In the genomic region with DNA sequence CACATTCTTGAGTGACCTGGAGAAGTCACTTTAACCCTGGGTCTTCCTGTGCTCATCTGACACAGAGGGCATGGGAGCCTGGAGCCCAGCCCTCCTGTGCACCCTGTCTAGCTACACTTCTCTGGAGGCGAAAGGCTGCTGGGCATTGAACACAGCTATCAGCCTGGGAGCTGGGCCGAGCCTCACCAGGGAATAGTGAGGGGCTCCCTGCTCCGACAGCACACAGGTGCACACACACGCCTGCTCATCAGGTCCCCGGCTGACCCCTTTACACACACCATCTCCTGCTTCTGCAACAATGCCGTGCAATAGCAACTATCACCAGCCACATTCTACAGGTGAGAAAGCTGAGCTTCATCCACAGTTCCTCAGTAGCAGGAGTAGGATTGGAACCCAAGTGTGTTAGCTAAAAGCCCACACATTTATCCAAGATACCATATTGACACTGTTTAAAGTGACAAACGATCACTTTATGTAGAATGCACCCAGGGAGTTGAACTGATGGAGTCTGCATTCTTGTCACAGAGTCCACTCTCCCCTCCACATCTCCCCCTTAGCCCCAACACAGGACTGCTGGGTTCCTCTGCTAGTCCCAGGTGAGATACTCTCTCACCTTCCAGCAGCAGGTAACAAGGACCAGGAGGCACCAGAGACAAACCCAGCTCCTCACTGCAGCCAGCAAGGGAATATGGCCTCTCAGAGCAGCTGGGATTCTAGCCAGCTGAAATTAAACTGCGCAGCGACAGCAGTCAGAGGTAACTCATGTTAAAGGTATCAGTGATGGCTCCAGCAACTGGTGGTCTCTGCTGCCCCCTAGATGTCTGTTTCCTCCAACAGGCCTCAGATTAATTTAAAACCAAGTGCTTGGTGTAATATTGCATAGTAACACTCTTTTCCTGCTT, we compare ENCODE assay signal across 9 cellular contexts. TPM values are rescaled to one million over a fixed set of nuclear protein-coding genes. Genes with fewer than 3 reads are reported as not detected.
DNase-seq lines count a peak whose midpoint lies in the region; ATAC-seq and TF ChIP-seq lines count a peak whose summit lies in the region.
"Had no signal": no experiment of that assay in that cellular context is flagged by ENCODE, and none has a peak within 500 bp of the region (broad histone marks: within the 10 kb centered on the region; RNA-seq: fewer than 3 reads in every experiment).

No MANE protein-coding gene starts in this region.

- H3K4me1 Mint-ChIP-seq in CD8-positive, alpha-beta memory T cell = no peaks in the 10 kb centered on the region
- H3K4me1 Mint-ChIP-seq in HFFc6 (ENCODE audit: low read depth) = no peaks in the 10 kb centered on the region

- no peak overlapping the region for H3K27ac ChIP-seq in CD8-positive, alpha-beta memory T cell (ENCODE audit: low read depth, low read length)
- no peak overlapping the region for H3K27ac ChIP-seq in neuronal stem cell (replicated peaks; ENCODE audit: low read length)

- CTCF ChIA-PET in CD8-positive, alpha-beta memory T cell (lab: Charles Lee) = interaction anchor here (0.8 to 5.9 kb wide), 6 partner anchors 10 to 887 kb away, joined by 3 to 46 read pairs (median 4); partner anchors contain the start of gene TLR5

- peaks cover 0 to 2% (median 0%) of the 10 kb centered on the region in 3 donors for H3K36me3 Mint-ChIP-seq in CD8-positive, alpha-beta memory T cell
- H3K36me3 Mint-ChIP-seq in HFFc6 (ENCODE audit: low read depth) = no peaks in the 10 kb centered on the region

- H2AFZ ChIP-seq in neuronal stem cell (ENCODE audit: low read length) = no peak overlapping the region

- no peak overlapping the region for H3K4me2 ChIP-seq in neuronal stem cell (ENCODE audit: insufficient read depth, low read length, poor library complexity, severe bottlenecking)

- H3K27ac Mint-ChIP-seq in CD8-positive, alpha-beta memory T cell = no peak overlapping the region
- no peak overlapping the region for H3K27ac Mint-ChIP-seq in HFFc6

- H4K8ac ChIP-seq in neuronal stem cell (ENCODE audit: low read depth, low read length) = no peak overlapping the region

- no peak overlapping the region for H2AK5ac ChIP-seq in neuronal stem cell (ENCODE audit: low read depth, low read length)

- no peak overlapping the region for H4K91ac ChIP-seq in neuronal stem cell (ENCODE audit: low read depth, low read length, poor library complexity)

- ATAC-seq in esophagus mucosa = peak; percentile 65

- POLR2A ChIA-PET in CD8-positive, alpha-beta memory T cell (lab: Charles Lee) = no interaction called here

- H3K4me1 ChIP-seq in CD8-positive, alpha-beta memory T cell (ENCODE audit: insufficient read depth, low read length) = no peaks in the 10 kb centered on the region
- no peaks in the 10 kb centered on the region for H3K4me1 ChIP-seq in neuronal stem cell (ENCODE audit: control insufficient read depth in 2 of 2, insufficient read depth in 1 of 2, low read depth in 1 of 2, low read length in 2 of 2)

- H3K9me3 ChIP-seq in CD8-positive, alpha-beta memory T cell (ENCODE audit: low read length) = no peaks in the 10 kb centered on the region
- H3K9me3 ChIP-seq in neuronal stem cell (replicated peaks in 1 of 2; ENCODE audit: control insufficient read depth in 2 of 2, insufficient read depth in 1 of 2, low read depth in 1 of 2, low read length in 2 of 2) = no peaks in the 10 kb centered on the region

- H3K18ac ChIP-seq in neuronal stem cell (ENCODE audit: low read length) = no peak overlapping the region

- H2BK120ac ChIP-seq in neuronal stem cell (ENCODE audit: low read depth, low read length) = no peak overlapping the region

- WGBS in neuronal stem cell (ENCODE audit: extremely low coverage in 2 of 2, insufficient read length in 2 of 2, insufficient replicate concordance in 1 of 2), 2 donors = no CpG with 5 or more reads among the region's 9 CpGs

- no peak overlapping the region for H3K4me3 ChIP-seq in CD8-positive, alpha-beta memory T cell (ENCODE audit: low read length)
- H3K4me3 ChIP-seq in neuronal stem cell (ENCODE audit: low read length in 2 of 2) = no peak overlapping the region

- H3K14ac ChIP-seq in neuronal stem cell (ENCODE audit: low read length) = no peak overlapping the region

- H3K4me3 Mint-ChIP-seq in CD8-positive, alpha-beta memory T cell = no peak overlapping the region
- no peak overlapping the region for H3K4me3 Mint-ChIP-seq in HFFc6

- H3K9ac ChIP-seq in neuronal stem cell (ENCODE audit: low read depth, low read length, poor library complexity) = no peak overlapping the region

- H3K4ac ChIP-seq in neuronal stem cell (ENCODE audit: low read length) = no peak overlapping the region

- H2BK12ac ChIP-seq in neuronal stem cell (ENCODE audit: low read length) = no peak overlapping the region

- DNase-seq in CD8-positive, alpha-beta memory T cell = peak; percentile 15 to 55 (median 45)
- DNase-seq in HFFc6 (peak; percentile 36), NCI-H526 (lab: John Stamatoyannopoulos, UW) (peak; percentile 6 to 78), neuronal stem cell (ENCODE audit: low spot score) (peak; percentile 57), ureter (ENCODE audit: low spot score) (peak; percentile 77), mesenteric fat pad (ENCODE audit: low spot score) (no peak)
- DNase-seq in activated CD8-positive, alpha-beta memory T cell treated with anti-CD3 and anti-CD28 coated beads for 4 hours (ENCODE audit: low read depth in 2 of 2) = peak; percentile 6 to 19

- H3K23ac ChIP-seq in neuronal stem cell (ENCODE audit: low read depth, low read length, poor library complexity) = no peak overlapping the region

- no peak overlapping the region for H2BK5ac ChIP-seq in neuronal stem cell (ENCODE audit: low read length)

- H3K27me3 ChIP-seq in CD8-positive, alpha-beta memory T cell (ENCODE audit: insufficient read depth, low read length, poor library complexity, severe bottlenecking) = no peaks in the 10 kb centered on the region
- H3K27me3 ChIP-seq in neuronal stem cell (ENCODE audit: control insufficient read depth in 3 of 3, insufficient read depth in 3 of 3, low read depth in 1 of 3, low read length in 3 of 3) = peaks cover 0 to 13% (median 0%) of the 10 kb centered on the region in 3 experiments

- peaks cover 0 to 1% (median 0%) of the 10 kb centered on the region in 5 donors for H3K9me3 Mint-ChIP-seq in CD8-positive, alpha-beta memory T cell
- no peaks in the 10 kb centered on the region for H3K9me3 Mint-ChIP-seq in HFFc6

- H3K79me1 ChIP-seq in neuronal stem cell (ENCODE audit: low read depth, low read length) = no peaks in the 10 kb centered on the region

- peak; percentile 81 for TF ChIP-seq CTCF in HFFc6 (IDR thresholded peaks at IDR 0.05)

- H3K27me3 Mint-ChIP-seq in CD8-positive, alpha-beta memory T cell = peaks cover 9 to 39% of the 10 kb centered on the region in 2 donors
- H3K27me3 Mint-ChIP-seq in HFFc6 (ENCODE audit: insufficient read depth) = peaks cover 22% of the 10 kb centered on the region

- no peaks in the 10 kb centered on the region for H3K36me3 ChIP-seq in CD8-positive, alpha-beta memory T cell (ENCODE audit: insufficient read depth, low read length)
- H3K36me3 ChIP-seq in neuronal stem cell (replicated peaks in 1 of 2; ENCODE audit: control insufficient read depth in 2 of 2, insufficient read depth in 2 of 2, low read length in 2 of 2) = no peaks in the 10 kb centered on the region

- H2BK15ac ChIP-seq in neuronal stem cell (ENCODE audit: low read length) = no peak overlapping the region

RNA-seq across cellular contexts. Expression of gene CAPN8, which starts 18.3 kb away (rescaled TPM):
- not detected for total RNA-seq in CD8-positive, alpha-beta memory T cell
- polyA plus RNA-seq in CD8-positive, alpha-beta memory T cell = not detected
- not detected for total RNA-seq in HFFc6 (2021; fragmentation: NEBNext Ultra II Directional; extraction: Animal tissue kit (Norgen Biotek cat#: 25700))
- total RNA-seq in esophagus mucosa = 1.2 TPM
- polyA plus RNA-seq in neuronal stem cell (2013, experiment 1 of 2) = 0.21 TPM
- polyA plus RNA-seq in neuronal stem cell (2013, experiment 2 of 2) = 0.10 TPM
- 97.2 TPM for total RNA-seq in ureter
- total RNA-seq in mesenteric fat pad = not detected
- total RNA-seq: pulmonary artery endothelial cell had no signal

RNA-seq across cellular contexts. Expression of gene CAPN2, which starts 28.5 kb away (rescaled TPM):
- total RNA-seq in CD8-positive, alpha-beta memory T cell = 10 to 100 TPM; 79.8 to 82.9 TPM
- 252 TPM for polyA plus RNA-seq in CD8-positive, alpha-beta memory T cell
- total RNA-seq in HFFc6 (2021; fragmentation: NEBNext Ultra II Directional; extraction: Animal tissue kit (Norgen Biotek cat#: 25700)) = 100 to 1,000 TPM; 380 to 424 (median 413) TPM
- 171 TPM for total RNA-seq in esophagus mucosa
- polyA plus RNA-seq in neuronal stem cell (2013, experiment 1 of 2) = 50.4 TPM
- 50.8 TPM for polyA plus RNA-seq in neuronal stem cell (2013, experiment 2 of 2)
- 151 TPM for total RNA-seq in ureter
- 190 TPM for total RNA-seq in mesenteric fat pad

Comparison
In these comparisons a context has a peak if more than half of its experiments do, and no peak if none do; other contexts are left out.
1. RNA of gene CAPN8, which starts 18.3 kb away (total RNA-seq): 97.2 TPM in ureter (single experiment); 1.2 TPM in esophagus mucosa (single experiment), not detected in mesenteric fat pad (single experiment), not detected in CD8-positive, alpha-beta memory T cell and not detected in HFFc6; every median in the first group is over 10 times any median in the second.